ENCODE assay signal across 8 cellular contexts in genomic region chr11:121654506-121655480, GRCh38.
A peak's percentile ranks its signal among the peaks of the same experiment; 100 is the strongest.
DNase-seq lines count a peak whose midpoint lies in the region; ATAC-seq and TF ChIP-seq lines count a peak whose summit lies in the region.

No MANE protein-coding gene starts in this region.

- peak overlapping the region in 1 of 2 donors; percentile 43 for H3K27ac Mint-ChIP-seq in natural killer cell treated with Interleukin-12 subunit alpha and Interleukin-12 subunit beta and Interleukin-15 and Interleukin-18, amount 100 ng/mL, for 72 hours

- ATAC-seq in natural killer cell treated with Interleukin-12 subunit alpha and Interleukin-12 subunit beta and Interleukin-15 and Interleukin-18, amount 100 ng/mL, for 72 hours = no peak
- ATAC-seq in GM19467 (IDR thresholded peaks at IDR 0.05; ENCODE audit: unreplicated experiment) (no peak), GM18868 (IDR thresholded peaks at IDR 0.05; ENCODE audit: unreplicated experiment) (no peak)

- TF ChIP-seq CTCF in dorsolateral prefrontal cortex (IDR thresholded peaks at IDR 0.05 in 54 of 56, conservative IDR thresholded peaks at IDR 0.05 in 2 of 56; ENCODE audit: low read depth in 1 of 56, partially characterized antibody in 56 of 56) = no peak

- peak overlapping the region; percentile 39 to 80 (median 61) for H3K4me3 ChIP-seq in dorsolateral prefrontal cortex

- H3K36me3 Mint-ChIP-seq in natural killer cell treated with Interleukin-12 subunit alpha and Interleukin-12 subunit beta and Interleukin-15 and Interleukin-18, amount 100 ng/mL, for 72 hours = no peaks in the 10 kb centered on the region

- H3K27me3 ChIP-seq in dorsolateral prefrontal cortex = no peaks in the 10 kb centered on the region

- DNase-seq in ELF-1 (ENCODE audit: low read depth, low spot score) = peak; percentile 77
- peak; percentile 85 for DNase-seq in NCI-H526 treated with DMSO at 0.1 percent for 48 hours (lab: John Stamatoyannopoulos, UW)
- DNase-seq in dorsolateral prefrontal cortex = no peak
- DNase-seq in natural killer cell treated with Interleukin-12 subunit alpha and Interleukin-12 subunit beta and Interleukin-15 and Interleukin-18, amount 100 ng/mL, for 72 hours (ENCODE audit: low spot score) = no peak
- no peak for DNase-seq in SKM-1 treated with dmso at 0.1 percent for 144 hours (lab: John Stamatoyannopoulos, UW; ENCODE audit: unreplicated experiment)
- no peak for DNase-seq in DMS 273 treated with DMSO at 0.1 percent for 48 hours (lab: John Stamatoyannopoulos, UW)

- H3K9me3 Mint-ChIP-seq in natural killer cell treated with Interleukin-12 subunit alpha and Interleukin-12 subunit beta and Interleukin-15 and Interleukin-18, amount 100 ng/mL, for 72 hours = no peaks in the 10 kb centered on the region

- no peaks in the 10 kb centered on the region for H3K27me3 Mint-ChIP-seq in natural killer cell treated with Interleukin-12 subunit alpha and Interleukin-12 subunit beta and Interleukin-15 and Interleukin-18, amount 100 ng/mL, for 72 hours

- peak overlapping the region in 58 of 59 donors; percentile 85 to 99 (median 97) for H3K27ac ChIP-seq in dorsolateral prefrontal cortex

- intact Hi-C loops in dorsolateral prefrontal cortex (cut with DNase I) = loop anchor here (1.0 to 10.0 kb wide), 9 partner anchors 270 to 930 kb away; no protein-coding TSS in a partner anchor

- peaks cover 24 to 29% of the 10 kb centered on the region in 2 donors for H3K4me1 Mint-ChIP-seq in natural killer cell treated with Interleukin-12 subunit alpha and Interleukin-12 subunit beta and Interleukin-15 and Interleukin-18, amount 100 ng/mL, for 72 hours (ENCODE audit: low read depth in 2 of 2)

- peak overlapping the region; percentile 80 for H3K4me3 Mint-ChIP-seq in natural killer cell treated with Interleukin-12 subunit alpha and Interleukin-12 subunit beta and Interleukin-15 and Interleukin-18, amount 100 ng/mL, for 72 hours

Comparison
In these comparisons a context has a peak if more than half of its experiments do, and no peak if none do; other contexts are left out.
1. DNase-seq: peak in ELF-1 (single experiment) and NCI-H526 treated with DMSO at 0.1 percent for 48 hours (single experiment); none in dorsolateral prefrontal cortex (0 of 10), natural killer cell treated with Interleukin-12 subunit alpha and Interleukin-12 subunit beta and Interleukin-15 and Interleukin-18, amount 100 ng/mL, for 72 hours (single experiment), SKM-1 treated with dmso at 0.1 percent for 144 hours (single experiment) and DMS 273 treated with DMSO at 0.1 percent for 48 hours (single experiment).